Comparison of ENCODE assay signal across 28 cellular contexts in the genomic region with DNA sequence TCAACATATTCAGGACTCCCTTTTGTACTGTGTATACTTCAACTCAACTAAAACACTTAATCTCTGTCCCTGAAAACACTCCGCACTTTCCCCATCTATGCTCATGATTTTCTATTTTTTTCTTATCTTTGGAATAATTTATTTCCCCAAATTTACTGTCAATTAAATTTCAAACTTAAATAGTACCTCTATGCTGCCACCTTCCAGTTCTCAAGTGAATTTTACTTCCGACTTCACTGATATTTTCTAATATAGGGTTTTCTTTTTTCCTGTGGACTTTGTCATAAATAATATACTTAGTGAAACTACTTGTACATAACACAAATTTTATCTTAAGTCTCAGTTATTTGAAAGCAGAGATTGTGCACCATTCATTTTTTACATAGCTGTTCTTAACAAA.
DNase-seq lines count a peak whose midpoint lies in the region; ATAC-seq and TF ChIP-seq lines count a peak whose summit lies in the region.
"Had no signal": no experiment of that assay in that cellular context is flagged by ENCODE, and none has a peak within 500 bp of the region (broad histone marks: within the 10 kb centered on the region; RNA-seq: fewer than 3 reads in every experiment).

No MANE protein-coding gene starts in this region.

- no peak overlapping the region for H3K18ac ChIP-seq in IMR-90 (ENCODE audit: low read depth, low read length)

- no peak overlapping the region for H3K14ac ChIP-seq in IMR-90 (replicated peaks; ENCODE audit: low read depth, low read length)

- H3K27me3 ChIP-seq in BE2C (no peaks in the 10 kb centered on the region), IMR-90 (ENCODE audit: control insufficient read depth, insufficient read depth, low read length) (no peaks in the 10 kb centered on the region), heart right ventricle (no peaks in the 10 kb centered on the region)
- H3K27me3 ChIP-seq: SJCRH30, tibial artery, vagina had no signal

- intact Hi-C loops in IMR-90 (cut with micrococcal nuclease) = no loop called here
- intact Hi-C loops in heart right ventricle (cut with DNase I) = no loop called here

- H3K23ac ChIP-seq in IMR-90 (ENCODE audit: low read depth, low read length) = no peak overlapping the region

- H3K9me3 Mint-ChIP-seq in chondrocyte (ENCODE audit: low read depth) = no peaks in the 10 kb centered on the region
- peaks cover 1% of the 10 kb centered on the region for H3K9me3 Mint-ChIP-seq in activated naive CD8-positive, alpha-beta T cell treated with anti-CD3 and anti-CD28 coated beads for 36 hours
- H3K9me3 Mint-ChIP-seq: activated B cell treated with CpG ODN at 0.5 μM for 24 hours; activated T-cell treated with anti-CD3 and anti-CD28 coated beads, Interleukin-2, amount 50 U/mL, for 4 hours; brain had no signal

- in situ Hi-C loops in IMR-90 (cut with MboI; ENCODE audit: low sequenced_read_pairs) = loop anchor here (25.0 kb wide), 1 partner anchor 112 kb away; no protein-coding TSS in a partner anchor

- no peak overlapping the region for H3K56ac ChIP-seq in IMR-90 (ENCODE audit: extremely low read depth, insufficient read depth, low read length)

- DNase-seq in BE2C = no peak
- DNase-seq in IMR-90 = no peak
- no peak for DNase-seq in chondrocyte (ENCODE audit: low spot score)
- DNase-seq in retinal pigment epithelial cell (ENCODE audit: low read depth) = no peak
- DNase-seq in NCI-H1105 (lab: John Stamatoyannopoulos, UW) = no peak
- DNase-seq in heart right ventricle = no peak
- no peak for DNase-seq in activated naive CD8-positive, alpha-beta T cell treated with anti-CD3 and anti-CD28 coated beads for 36 hours
- DNase-seq: activated B cell treated with CpG ODN at 0.5 μM for 24 hours; activated CD4-positive, alpha-beta T cell treated with anti-CD3 and anti-CD28 coated beads, Interleukin-2, amount 50 U/mL, for 1 hour; activated naive CD4-positive, alpha-beta T cell treated with Interleukin-2 at 50 U/mL for 16 hours; activated T-cell treated with anti-CD3 and anti-CD28 coated beads, Interleukin-2, amount 50 U/mL, for 4 hours; CD4-positive, CD25-positive, alpha-beta regulatory T cell; cerebellar nuclear complex; GOT3; KG1; left colon; mammary epithelial cell; NCI-H1417 treated with DMSO at 0.1 percent for 48 hours; NCI-H2029 treated with DMSO at 0.1 percent for 48 hours; NCI-H345; NCI-H69; occipital lobe; SJCRH30; stimulated activated CD4-positive, alpha-beta T cell treated with anti-CD3 and anti-CD28 coated beads, Interleukin-4, amount 100 ng/mL, for 24 hours; tibial artery had no signal

- dilution Hi-C loops in IMR-90 (cut with HindIII; ENCODE audit: low sequenced_read_pairs, unreplicated experiment) = no loop called here

- no peak overlapping the region for H2BK20ac ChIP-seq in IMR-90 (ENCODE audit: low read depth, low read length)

- no peak overlapping the region for H3K9ac ChIP-seq in IMR-90 (ENCODE audit: low read depth, low read length)

- no peak overlapping the region for H4K91ac ChIP-seq in IMR-90 (ENCODE audit: insufficient read depth, low read depth, low read length)

- no peak overlapping the region for H2AFZ ChIP-seq in IMR-90 (replicated peaks; ENCODE audit: low read length, poor library complexity)

- H2BK5ac ChIP-seq in IMR-90 (ENCODE audit: low read depth, low read length, poor library complexity, severe bottlenecking) = no peak overlapping the region

- no peak overlapping the region for H3K4ac ChIP-seq in IMR-90 (ENCODE audit: low read depth, low read length)

- BruUV-seq in IMR-90 (replicated peaks; lab: Mats Ljungman, UMichigan) = no TSS peak

- no peaks in the 10 kb centered on the region for H3K27me3 Mint-ChIP-seq in chondrocyte (ENCODE audit: low read depth)
- no peaks in the 10 kb centered on the region for H3K27me3 Mint-ChIP-seq in activated naive CD8-positive, alpha-beta T cell treated with anti-CD3 and anti-CD28 coated beads for 36 hours
- H3K27me3 Mint-ChIP-seq: activated B cell treated with CpG ODN at 0.5 μM for 24 hours; brain; natural killer cell treated with Interleukin-12 subunit alpha and Interleukin-12 subunit beta and Interleukin-15 and Interleukin-18, amount 100 ng/mL, for 72 hours had no signal

- 0 out of 2 replicates have a peak, but pooled peaks cover 3% of the 10 kb centered on the region for H3K9me3 ChIP-seq in BE2C
- no peaks in the 10 kb centered on the region for H3K9me3 ChIP-seq in IMR-90 (ENCODE audit: control insufficient read depth, insufficient read depth, low read length)
- no peaks in the 10 kb centered on the region for H3K9me3 ChIP-seq in heart right ventricle
- H3K9me3 ChIP-seq: SJCRH30, tibial artery, vagina had no signal

- no peak overlapping the region for H3K4me3 ChIP-seq in BE2C (ENCODE audit: low read depth, low read length)
- no peak overlapping the region for H3K4me3 ChIP-seq in IMR-90 (ENCODE audit: insufficient read depth, low read depth, low read length)
- no peak overlapping the region for H3K4me3 ChIP-seq in retinal pigment epithelial cell (ENCODE audit: low read length)
- no peak overlapping the region for H3K4me3 ChIP-seq in heart right ventricle
- H3K4me3 ChIP-seq: SJCRH30, tibial artery, vagina had no signal

- H3K27ac Mint-ChIP-seq in chondrocyte (ENCODE audit: unreplicated experiment) = no peak overlapping the region
- no peak overlapping the region for H3K27ac Mint-ChIP-seq in activated naive CD8-positive, alpha-beta T cell treated with anti-CD3 and anti-CD28 coated beads for 36 hours
- H3K27ac Mint-ChIP-seq: activated B cell treated with CpG ODN at 0.5 μM for 24 hours; brain; CD4-positive, CD25-positive, alpha-beta regulatory T cell; natural killer cell treated with Interleukin-12 subunit alpha and Interleukin-12 subunit beta and Interleukin-15 and Interleukin-18, amount 100 ng/mL, for 72 hours had no signal

- no peak overlapping the region for H4K5ac ChIP-seq in IMR-90 (ENCODE audit: low read depth, low read length)

- no peak overlapping the region for H3K4me3 Mint-ChIP-seq in chondrocyte (ENCODE audit: unreplicated experiment)
- no peak overlapping the region for H3K4me3 Mint-ChIP-seq in activated naive CD8-positive, alpha-beta T cell treated with anti-CD3 and anti-CD28 coated beads for 36 hours
- H3K4me3 Mint-ChIP-seq: activated B cell treated with CpG ODN at 0.5 μM for 24 hours; activated T-cell treated with anti-CD3 and anti-CD28 coated beads, Interleukin-2, amount 50 U/mL, for 4 hours; brain; CD4-positive, CD25-positive, alpha-beta regulatory T cell; natural killer cell treated with Interleukin-12 subunit alpha and Interleukin-12 subunit beta and Interleukin-15 and Interleukin-18, amount 100 ng/mL, for 72 hours had no signal

- no peak overlapping the region for H3K27ac ChIP-seq in IMR-90 (ENCODE audit: insufficient read depth, low read length)
- no peak overlapping the region for H3K27ac ChIP-seq in heart right ventricle
- H3K27ac ChIP-seq: SJCRH30, tibial artery, vagina had no signal

- H3K4me2 ChIP-seq in IMR-90 (ENCODE audit: low read depth, low read length) = no peak overlapping the region

- H4K8ac ChIP-seq in IMR-90 (ENCODE audit: low read depth in 2 of 2, low read length in 2 of 2) = no peak overlapping the region

- no peak overlapping the region for H2BK15ac ChIP-seq in IMR-90 (ENCODE audit: low read depth, low read length)

- no peak overlapping the region for H2AK9ac ChIP-seq in IMR-90 (replicated peaks; ENCODE audit: low read depth, low read length, poor library complexity)

- H3K4me1 ChIP-seq in BE2C = no peaks in the 10 kb centered on the region
- H3K4me1 ChIP-seq in IMR-90 (ENCODE audit: control insufficient read depth, insufficient read depth, low read length) = no peaks in the 10 kb centered on the region
- no peaks in the 10 kb centered on the region for H3K4me1 ChIP-seq in heart right ventricle
- H3K4me1 ChIP-seq: SJCRH30, tibial artery, vagina had no signal

- CTCF ChIA-PET in IMR-90 (lab: Yijun Ruan, JAX) = interaction anchor here (0.6 kb wide), 1 partner anchor 83 kb away, joined by 3 read pairs; no protein-coding TSS in a partner anchor

- H3K4me1 Mint-ChIP-seq in chondrocyte (ENCODE audit: low read depth) = no peaks in the 10 kb centered on the region
- H3K4me1 Mint-ChIP-seq in activated naive CD8-positive, alpha-beta T cell treated with anti-CD3 and anti-CD28 coated beads for 36 hours = no peaks in the 10 kb centered on the region
- H3K4me1 Mint-ChIP-seq: activated B cell treated with CpG ODN at 0.5 μM for 24 hours; brain; CD4-positive, CD25-positive, alpha-beta regulatory T cell had no signal

- H3K36me3 Mint-ChIP-seq in chondrocyte (ENCODE audit: low read depth) = no peaks in the 10 kb centered on the region
- no peaks in the 10 kb centered on the region for H3K36me3 Mint-ChIP-seq in activated naive CD8-positive, alpha-beta T cell treated with anti-CD3 and anti-CD28 coated beads for 36 hours
- H3K36me3 Mint-ChIP-seq: brain; CD4-positive, CD25-positive, alpha-beta regulatory T cell; natural killer cell treated with Interleukin-12 subunit alpha and Interleukin-12 subunit beta and Interleukin-15 and Interleukin-18, amount 100 ng/mL, for 72 hours had no signal

- TF ChIP-seq RAD21 in IMR-90 (IDR thresholded peaks at IDR 0.05; ENCODE audit: low read length) = no peak

- ATAC-seq in IMR-90 (ENCODE audit: low read depth) = no peak
- no peak for ATAC-seq in heart right ventricle
- ATAC-seq: activated T-cell treated with anti-CD3 and anti-CD28 coated beads, Interleukin-2, amount 50 U/mL, for 4 hours; left colon; natural killer cell treated with Interleukin-12 subunit alpha and Interleukin-12 subunit beta and Interleukin-15 and Interleukin-18, amount 100 ng/mL, for 72 hours had no signal

- no peaks in the 10 kb centered on the region for H3K9me1 ChIP-seq in IMR-90 (ENCODE audit: insufficient read depth, low read length)

- POLR2A ChIA-PET in IMR-90 (lab: Charles Lee; ENCODE audit: unreplicated experiment) = no interaction called here

- H3K79me1 ChIP-seq in IMR-90 (ENCODE audit: low read depth in 1 of 2, low read length in 2 of 2) = no peaks in the 10 kb centered on the region

- H2BK120ac ChIP-seq in IMR-90 (ENCODE audit: low read depth, low read length) = no peak overlapping the region

- TF ChIP-seq POLR2A in IMR-90 (IDR thresholded peaks at IDR 0.05; ENCODE audit: low read depth, low read length) = no peak

- H2AK5ac ChIP-seq in IMR-90 (ENCODE audit: low read depth, low read length) = no peak overlapping the region

- H3K36me3 ChIP-seq in BE2C (no peaks in the 10 kb centered on the region), IMR-90 (ENCODE audit: control insufficient read depth, insufficient read depth, low read length) (no peaks in the 10 kb centered on the region), heart right ventricle (no peaks in the 10 kb centered on the region)
- H3K36me3 ChIP-seq: SJCRH30, tibial artery, vagina had no signal

- TF ChIP-seq CTCF in BE2C (IDR thresholded peaks at IDR 0.05; ENCODE audit: low read depth, low read length) (peak; percentile 24; the same call in 1 of the 2 replicates), IMR-90 (conservative IDR thresholded peaks at IDR 0.05; ENCODE audit: low read depth, low read length) (0 out of 2 replicates have a peak, but pooled peaks have one; percentile 7), chondrocyte (IDR thresholded peaks at IDR 0.05) (peak; percentile 68), retinal pigment epithelial cell (conservative IDR thresholded peaks at IDR 0.05; ENCODE audit: low read depth, low read length) (peak; percentile 24), heart right ventricle (IDR thresholded peaks at IDR 0.05) (peak in 1 of 9 donors; percentile 11)

- WGBS in IMR-90 (ENCODE audit: extremely low coverage in 2 of 2, insufficient read length in 1 of 2), 2 experiments = no CpG with 5 or more reads among the region's 2 CpGs
- 88% methylated on average over 2 of the region's 2 CpGs; no CpG with 5 or more reads in 1 of the 2 donors for WGBS in heart right ventricle, 2 donors

- H4K20me1 ChIP-seq in IMR-90 (ENCODE audit: insufficient read depth, low read length) = no peaks in the 10 kb centered on the region
